In genomic region chr1:183794084-183794483, GRCh38 we compare ENCODE assay signal across 1 cellular context.
TF ChIP-seq lines count a peak whose summit lies in the region.

No MANE protein-coding gene starts in this region.

TF ChIP-seq in HepG2, 621 proteins besides CTCF, POLR2A, EP300 and RAD21 (continued from another document and continues in another):
- no peak for TF ChIP-seq TFDP2 (CRISPR knock-in tag; IDR thresholded peaks at IDR 0.05)
- TF ChIP-seq NR2F6 (IDR thresholded peaks at IDR 0.05), result no peak
- no peak for TF ChIP-seq NR2F6 (CRISPR knock-in tag; IDR thresholded peaks at IDR 0.05)
- TF ChIP-seq ZNF512 (CRISPR knock-in tag; IDR thresholded peaks at IDR 0.05), result no peak
- TF ChIP-seq BCL6 (CRISPR knock-in tag; IDR thresholded peaks at IDR 0.05), result peak; percentile 30; the same call in 1 of the 2 replicates
- no peak for TF ChIP-seq KDM2A (CRISPR knock-in tag; IDR thresholded peaks at IDR 0.05; ENCODE audit: borderline replicate concordance, low read depth)
- TF ChIP-seq ZNF629 (CRISPR knock-in tag; conservative IDR thresholded peaks at IDR 0.05), result no peak
- no peak for TF ChIP-seq PRDM4 (CRISPR knock-in tag; IDR thresholded peaks at IDR 0.05; ENCODE audit: borderline replicate concordance)
- TF ChIP-seq ZBTB7B (CRISPR knock-in tag; IDR thresholded peaks at IDR 0.05), result no peak
- no peak for TF ChIP-seq LBX2 (CRISPR knock-in tag; IDR thresholded peaks at IDR 0.05; ENCODE audit: borderline replicate concordance)
- no peak for TF ChIP-seq HOXA7 (CRISPR knock-in tag; IDR thresholded peaks at IDR 0.05)
- TF ChIP-seq NRL (CRISPR knock-in tag; IDR thresholded peaks at IDR 0.05; ENCODE audit: borderline replicate concordance), result no peak
- TF ChIP-seq KMT2A (CRISPR knock-in tag; IDR thresholded peaks at IDR 0.05), result no peak
- no peak for TF ChIP-seq ZNF639 (CRISPR knock-in tag; conservative IDR thresholded peaks at IDR 0.05)
- no peak for TF ChIP-seq GATA4 (IDR thresholded peaks at IDR 0.05; ENCODE audit: borderline replicate concordance, low read depth)
- TF ChIP-seq PRPF4 (IDR thresholded peaks at IDR 0.05; ENCODE audit: low read depth, low read length, poor library complexity, severe bottlenecking), result no peak
- peak; percentile 49; the same call in 1 of the 2 replicates for TF ChIP-seq GATAD2A (CRISPR knock-in tag; IDR thresholded peaks at IDR 0.05)
- no peak for TF ChIP-seq TAF15 (IDR thresholded peaks at IDR 0.05; ENCODE audit: low read depth, low read length, poor library complexity, severe bottlenecking)
- TF ChIP-seq CEBPG (CRISPR knock-in tag; IDR thresholded peaks at IDR 0.05), result peak; percentile 66
- no peak for TF ChIP-seq HOXA9 (CRISPR knock-in tag; IDR thresholded peaks at IDR 0.05; ENCODE audit: borderline replicate concordance)
- TF ChIP-seq ZFP37 (CRISPR knock-in tag; IDR thresholded peaks at IDR 0.05; ENCODE audit: borderline replicate concordance), result no peak
- no peak for TF ChIP-seq MLLT10 (CRISPR knock-in tag; IDR thresholded peaks at IDR 0.05)
- TF ChIP-seq DR1 (CRISPR knock-in tag; IDR thresholded peaks at IDR 0.05), result no peak
- TF ChIP-seq FOSL2 (CRISPR knock-in tag; IDR thresholded peaks at IDR 0.05), result no peak
- no peak for TF ChIP-seq CREB1 (IDR thresholded peaks at IDR 0.05)
- TF ChIP-seq CREB1 (CRISPR knock-in tag; IDR thresholded peaks at IDR 0.05), result 0 out of 2 replicates have a peak, but pooled peaks have one; percentile 13
- TF ChIP-seq SETDB1 (CRISPR knock-in tag; IDR thresholded peaks at IDR 0.05; ENCODE audit: borderline replicate concordance), result no peak
- no peak for TF ChIP-seq MXI1 (IDR thresholded peaks at IDR 0.05; ENCODE audit: borderline replicate concordance, low read depth, low read length)
- no peak for TF ChIP-seq ZNF878 (CRISPR knock-in tag; IDR thresholded peaks at IDR 0.05)
- no peak for TF ChIP-seq RNF2 (conservative IDR thresholded peaks at IDR 0.05; ENCODE audit: low read depth)
- no peak for TF ChIP-seq ADNP (CRISPR knock-in tag; IDR thresholded peaks at IDR 0.05)
- no peak for TF ChIP-seq POLR2AphosphoS5 (IDR thresholded peaks at IDR 0.05; ENCODE audit: low read depth, low read length)
- no peak for TF ChIP-seq ZNF577 (CRISPR knock-in tag; IDR thresholded peaks at IDR 0.05; ENCODE audit: borderline replicate concordance, low read depth)
- no peak for TF ChIP-seq KLF15 (CRISPR knock-in tag; IDR thresholded peaks at IDR 0.05; ENCODE audit: borderline replicate concordance)
- TF ChIP-seq THAP7 (CRISPR knock-in tag; IDR thresholded peaks at IDR 0.05), result no peak
- no peak for TF ChIP-seq ZNF296 (CRISPR knock-in tag; conservative IDR thresholded peaks at IDR 0.05)
- TF ChIP-seq ZXDC (CRISPR knock-in tag; IDR thresholded peaks at IDR 0.05), result no peak
- TF ChIP-seq HNRNPL (IDR thresholded peaks at IDR 0.05; ENCODE audit: low read depth, low read length), result no peak
- TF ChIP-seq HNRNPK (IDR thresholded peaks at IDR 0.05; ENCODE audit: low read depth, low read length, poor library complexity, severe bottlenecking), result no peak
- no peak for TF ChIP-seq SP2 (CRISPR knock-in tag; IDR thresholded peaks at IDR 0.05)
- TF ChIP-seq EHMT2 (IDR thresholded peaks at IDR 0.05; ENCODE audit: borderline replicate concordance, low read depth, low read length), result no peak
- no peak for TF ChIP-seq MED8 (CRISPR knock-in tag; IDR thresholded peaks at IDR 0.05; ENCODE audit: insufficient replicate concordance)
- TF ChIP-seq SALL1 (CRISPR knock-in tag; IDR thresholded peaks at IDR 0.05), result no peak
- no peak for TF ChIP-seq TEAD2 (CRISPR knock-in tag; IDR thresholded peaks at IDR 0.05)
- TF ChIP-seq ZNF143 (CRISPR knock-in tag; IDR thresholded peaks at IDR 0.05), result no peak
- no peak for TF ChIP-seq ZC3H4 (CRISPR knock-in tag; IDR thresholded peaks at IDR 0.05; ENCODE audit: borderline replicate concordance)
- TF ChIP-seq TERF1 (CRISPR knock-in tag; IDR thresholded peaks at IDR 0.05), result no peak
- TF ChIP-seq PATZ1 (CRISPR knock-in tag; IDR thresholded peaks at IDR 0.05), result no peak
- no peak for TF ChIP-seq REPIN1 (CRISPR knock-in tag; IDR thresholded peaks at IDR 0.05; ENCODE audit: borderline replicate concordance, low read depth)
- no peak for TF ChIP-seq MAZ (IDR thresholded peaks at IDR 0.05; ENCODE audit: borderline replicate concordance, low read depth, low read length)
- no peak for TF ChIP-seq MAZ (CRISPR knock-in tag; IDR thresholded peaks at IDR 0.05; ENCODE audit: low read depth)
- no peak for TF ChIP-seq ZNF660 (CRISPR knock-in tag; IDR thresholded peaks at IDR 0.05; ENCODE audit: borderline replicate concordance, low read depth)
- no peak for TF ChIP-seq RAD51 (IDR thresholded peaks at IDR 0.05; ENCODE audit: borderline replicate concordance)
- no peak for TF ChIP-seq ZNF687 (CRISPR knock-in tag; IDR thresholded peaks at IDR 0.05)
